Comparison of ENCODE assay signal across 16 cellular contexts in genomic region chr21:18832950-18833349, GRCh38.
A peak's percentile ranks its signal among the peaks of the same experiment; 100 is the strongest.
DNase-seq lines count a peak whose midpoint lies in the region; ATAC-seq, FAIRE-seq and TF ChIP-seq lines count a peak whose summit lies in the region.
"Had no signal": no experiment of that assay in that cellular context is flagged by ENCODE, and none has a peak within 500 bp of the region (broad histone marks: within the 10 kb centered on the region; RNA-seq: fewer than 3 reads in every experiment).

No MANE protein-coding gene starts in this region.

- TF ChIP-seq POLR2A in heart left ventricle (IDR thresholded peaks at IDR 0.05), result no peak

- no peak overlapping the region for H3K9ac ChIP-seq in adipocyte (ENCODE audit: low read length)

- no peak for TF ChIP-seq CTCF in heart left ventricle (IDR thresholded peaks at IDR 0.05)
- no peak for TF ChIP-seq CTCF in right atrium auricular region (IDR thresholded peaks at IDR 0.05)

- ATAC-seq in heart left ventricle, result peak in 3 of 4 donors; percentile 48 to 62 (median 53)
- no peak for ATAC-seq in GM18861 (IDR thresholded peaks at IDR 0.05; ENCODE audit: unreplicated experiment)
- ATAC-seq: A549, HCT116, pancreas had no signal

- DNase-seq in heart left ventricle, result no peak
- no peak for DNase-seq in right atrium auricular region (ENCODE audit: low spot score)
- DNase-seq in adipocyte (ENCODE audit: low read depth), result peak; percentile 8
- DNase-seq in hepatic stellate cell (ENCODE audit: low spot score), result peak; percentile 7
- DNase-seq in urothelium cell line (ENCODE audit: low spot score), result peak; percentile 32
- no peak for DNase-seq in activated CD8-positive, alpha-beta memory T cell treated with anti-CD3 and anti-CD28 coated beads for 24 hours
- DNase-seq in stimulated activated CD4-positive, alpha-beta T cell treated with anti-CD3 and anti-CD28 coated beads, Interleukin-4, amount 100 ng/mL, for 4 hours, result no peak
- DNase-seq: activated CD4-positive, alpha-beta T cell treated with anti-CD3 and anti-CD28 coated beads, Interleukin-2, amount 50 U/mL, for 48 hours; CD4-positive, alpha-beta memory T cell; mesendoderm; NCI-H1048; pancreas had no signal

- H3K27ac ChIP-seq in heart left ventricle, result no peak overlapping the region
- no peak overlapping the region for H3K27ac ChIP-seq in right atrium auricular region
- H3K27ac ChIP-seq: A549, pancreas had no signal

- H3K4me3 ChIP-seq in heart left ventricle (no peak overlapping the region), right atrium auricular region (no peak overlapping the region), adipocyte (ENCODE audit: low read length) (no peak overlapping the region)
- H3K4me3 ChIP-seq: A549, pancreas had no signal

- H3K9me3 ChIP-seq in heart left ventricle (peaks cover 0 to 13% (median 0%) of the 10 kb centered on the region in 12 donors), right atrium auricular region (no peaks in the 10 kb centered on the region), adipocyte (ENCODE audit: control insufficient read depth, low read length) (no peaks in the 10 kb centered on the region)
- H3K9me3 ChIP-seq: A549, pancreas had no signal

- H3K27me3 ChIP-seq in heart left ventricle, result no peaks in the 10 kb centered on the region
- no peaks in the 10 kb centered on the region for H3K27me3 ChIP-seq in right atrium auricular region
- H3K27me3 ChIP-seq in adipocyte (replicated peaks; ENCODE audit: control insufficient read depth, insufficient read depth, low read length), result no peaks in the 10 kb centered on the region
- H3K27me3 ChIP-seq: pancreas had no signal

- no peaks in the 10 kb centered on the region for H3K36me3 ChIP-seq in heart left ventricle
- no peaks in the 10 kb centered on the region for H3K36me3 ChIP-seq in right atrium auricular region
- H3K36me3 ChIP-seq in adipocyte (ENCODE audit: control insufficient read depth, insufficient read depth, low read length, severe bottlenecking), result no peaks in the 10 kb centered on the region
- H3K36me3 ChIP-seq: pancreas had no signal

- H3K4me1 ChIP-seq in heart left ventricle (peaks cover 0 to 6% (median 0%) of the 10 kb centered on the region in 12 donors), right atrium auricular region (no peaks in the 10 kb centered on the region), adipocyte (ENCODE audit: control insufficient read depth, insufficient read depth, low read length) (no peaks in the 10 kb centered on the region)
- H3K4me1 ChIP-seq: A549, pancreas had no signal

- WGBS in heart left ventricle, 4 donors, result 19 to 35% (median 23%) methylated on average over 2 of the region's 2 CpGs

- intact Hi-C loops in heart left ventricle (cut with DNase I), result no loop called here

- no peak for FAIRE-seq in urothelium cell line (lab: Jason Lieb, UNC)
- FAIRE-seq: A549, endometrium, pancreas had no signal

Comparison
In these comparisons a context has a peak if more than half of its experiments do, and no peak if none do; other contexts are left out.
1. DNase-seq: peak in adipocyte (single experiment), hepatic stellate cell (single experiment) and urothelium cell line (single experiment); none in heart left ventricle (0 of 5), right atrium auricular region (single experiment), activated CD8-positive, alpha-beta memory T cell treated with anti-CD3 and anti-CD28 coated beads for 24 hours (single experiment) and stimulated activated CD4-positive, alpha-beta T cell treated with anti-CD3 and anti-CD28 coated beads, Interleukin-4, amount 100 ng/mL, for 4 hours (0 of 2).